In genomic region chr18:28359177-28359576, GRCh38 we compare ENCODE assay signal across 12 cellular contexts.
"Had no signal": no experiment of that assay in that cellular context is flagged by ENCODE, and none has a peak within 500 bp of the region (broad histone marks: within the 10 kb centered on the region; RNA-seq: fewer than 3 reads in every experiment).

No MANE protein-coding gene starts in this region.

- H3K27me3 Mint-ChIP-seq: activated B cell treated with CpG ODN at 0.5 μM for 24 hours; activated CD4-positive, alpha-beta T cell treated with anti-CD3 and anti-CD28 coated beads, Interleukin-2, amount 10 ng/mL, durations not matched to agents 24 days and 14 days; memory B cell; stimulated activated naive CD8-positive, alpha-beta T cell treated with anti-CD3 and anti-CD28 coated beads, Interleukin-15, Interleukin-2, amounts not matched to agents 100 ng/mL and 50 ng/mL, for 24 hours had no signal

- H3K4me3 Mint-ChIP-seq: activated B cell treated with CpG ODN at 0.5 μM for 24 hours; activated CD4-positive, alpha-beta T cell treated with anti-CD3 and anti-CD28 coated beads, Interleukin-2, amount 10 ng/mL, durations not matched to agents 24 days and 14 days; memory B cell; stimulated activated naive CD8-positive, alpha-beta T cell treated with anti-CD3 and anti-CD28 coated beads, Interleukin-15, Interleukin-2, amounts not matched to agents 100 ng/mL and 50 ng/mL, for 24 hours had no signal

- H3K4me1 Mint-ChIP-seq: activated B cell treated with CpG ODN at 0.5 μM for 24 hours; activated CD4-positive, alpha-beta T cell treated with anti-CD3 and anti-CD28 coated beads, Interleukin-2, amount 10 ng/mL, durations not matched to agents 24 days and 14 days; memory B cell had no signal

- H3K36me3 Mint-ChIP-seq: memory B cell had no signal

- H3K27ac Mint-ChIP-seq: activated B cell treated with CpG ODN at 0.5 μM for 24 hours; activated CD4-positive, alpha-beta T cell treated with anti-CD3 and anti-CD28 coated beads, Interleukin-2, amount 10 ng/mL, durations not matched to agents 24 days and 14 days; memory B cell; stimulated activated naive CD8-positive, alpha-beta T cell treated with anti-CD3 and anti-CD28 coated beads, Interleukin-15, Interleukin-2, amounts not matched to agents 100 ng/mL and 50 ng/mL, for 24 hours had no signal

- H3K4me3 ChIP-seq: gastroesophageal sphincter, left lung, psoas muscle, sigmoid colon had no signal

- H3K36me3 ChIP-seq: gastroesophageal sphincter, left lung, sigmoid colon had no signal

- DNase-seq: activated B cell treated with CpG ODN at 0.5 μM for 24 hours; activated CD4-positive, alpha-beta T cell treated with anti-CD3 and anti-CD28 coated beads, Interleukin-2, amount 10 ng/mL, durations not matched to agents 24 days and 14 days; activated naive CD4-positive, alpha-beta T cell treated with Interleukin-2 at 50 U/mL for 16 hours; effector CD4-positive, alpha-beta T cell; islet precursor cell; left lung; psoas muscle; sigmoid colon; stimulated activated CD4-positive, alpha-beta T cell treated with anti-CD3 and anti-CD28 coated beads, Interleukin-4, amount 100 ng/mL, for 24 hours had no signal

- H3K4me1 ChIP-seq: gastroesophageal sphincter, left lung, psoas muscle, sigmoid colon had no signal

- H3K27me3 ChIP-seq: gastroesophageal sphincter, left lung, sigmoid colon had no signal

- H3K27ac ChIP-seq: gastroesophageal sphincter, left lung, psoas muscle, sigmoid colon had no signal

- H3K9me3 ChIP-seq: gastroesophageal sphincter, left lung, psoas muscle, sigmoid colon had no signal

- ATAC-seq: gastroesophageal sphincter, left lung, psoas muscle had no signal
